In genomic region chr2:239114616-239115265, GRCh38 we compare ENCODE assay signal across 13 cellular contexts.
DNase-seq lines count a peak whose midpoint lies in the region; ATAC-seq and TF ChIP-seq lines count a peak whose summit lies in the region.
"Had no signal": no experiment of that assay in that cellular context is flagged by ENCODE, and none has a peak within 500 bp of the region (broad histone marks: within the 10 kb centered on the region; RNA-seq: fewer than 3 reads in every experiment).

No MANE protein-coding gene starts in this region.

- peaks cover 15% of the 10 kb centered on the region for H3K36me3 ChIP-seq in right atrium auricular region
- H3K36me3 ChIP-seq in lower lobe of right lung = peaks cover 30% of the 10 kb centered on the region

- H3K4me3 Mint-ChIP-seq in WTC11 = no peak overlapping the region

- H3K27ac ChIP-seq in right atrium auricular region (peak overlapping the region; percentile 10 to 43), lower lobe of right lung (peak overlapping the region; percentile 22)
- H3K27ac ChIP-seq: SJSA1 had no signal

- H3K9me3 ChIP-seq in right atrium auricular region = no peaks in the 10 kb centered on the region
- no peaks in the 10 kb centered on the region for H3K9me3 ChIP-seq in lower lobe of right lung
- H3K9me3 ChIP-seq: SJSA1 had no signal

- CTCF ChIA-PET in WTC11 (lab: Charles Lee) = interaction anchor here (1.0 kb wide), 1 partner anchor 94 kb away, joined by 3 read pairs; no protein-coding TSS in a partner anchor

- no peak overlapping the region for H3K27ac Mint-ChIP-seq in WTC11

- no peaks in the 10 kb centered on the region for H3K9me3 Mint-ChIP-seq in WTC11

- H3K27me3 ChIP-seq in right atrium auricular region (no peaks in the 10 kb centered on the region), lower lobe of right lung (ENCODE audit: low read depth) (no peaks in the 10 kb centered on the region)
- H3K27me3 ChIP-seq: SJSA1 had no signal

- ATAC-seq in left cardiac atrium (no peak), lower lobe of right lung (no peak), WTC11 (no peak), GM18907 (IDR thresholded peaks at IDR 0.05; ENCODE audit: unreplicated experiment) (no peak), HG03097 (IDR thresholded peaks at IDR 0.05; ENCODE audit: low FRiP score, unreplicated experiment) (no peak)

- no peak for DNase-seq in right atrium auricular region (ENCODE audit: low spot score)
- no peak for DNase-seq in left cardiac atrium
- peak; percentile 79 for DNase-seq in cerebellar cortex (ENCODE audit: low spot score)
- no peak for DNase-seq in lower lobe of right lung
- DNase-seq in WTC11 (ENCODE audit: low spot score) = no peak
- DNase-seq in retina = no peak
- DNase-seq: hippocampal formation, NCI-H2081 treated with DMSO at 0.1 percent for 48 hours had no signal

- POLR2A ChIA-PET in WTC11 (lab: Charles Lee) = no interaction called here

- no peak for TF ChIP-seq CTCF in right atrium auricular region (IDR thresholded peaks at IDR 0.05)
- TF ChIP-seq CTCF in lower lobe of right lung (IDR thresholded peaks at IDR 0.05) = no peak
- no peak for TF ChIP-seq CTCF in WTC11 (IDR thresholded peaks at IDR 0.05)

- H3K4me1 Mint-ChIP-seq in WTC11 = 0 out of 2 replicates have a peak, but pooled peaks cover 2% of the 10 kb centered on the region

- no peaks in the 10 kb centered on the region for H3K27me3 Mint-ChIP-seq in WTC11 (ENCODE audit: low read depth)

- intact Hi-C loops in left cardiac atrium (cut with DNase I) (no loop called here), lower lobe of right lung (cut with DNase I) (no loop called here)

- H3K4me3 ChIP-seq in right atrium auricular region (no peak overlapping the region), lower lobe of right lung (no peak overlapping the region)
- H3K4me3 ChIP-seq: lung, SJSA1, skin epidermis had no signal

- peaks cover 6% of the 10 kb centered on the region; the same call in 1 of the 2 replicates for H3K36me3 Mint-ChIP-seq in WTC11

- H3K4me1 ChIP-seq in right atrium auricular region = peaks cover 0 to 22% of the 10 kb centered on the region in 2 donors
- peaks cover 20% of the 10 kb centered on the region for H3K4me1 ChIP-seq in lower lobe of right lung

TF ChIP-seq in WTC11, 78 proteins besides CTCF, POLR2A, EP300 and RAD21:
- no peak for TF ChIP-seq GABPB1 (CRISPR knock-in tag; IDR thresholded peaks at IDR 0.05)
- no peak for TF ChIP-seq HMGA2 (CRISPR knock-in tag; IDR thresholded peaks at IDR 0.05)
- TF ChIP-seq NR3C1 (CRISPR knock-in tag; conservative IDR thresholded peaks at IDR 0.05; ENCODE audit: low read depth) = no peak
- no peak for TF ChIP-seq ZNF532 (CRISPR knock-in tag; IDR thresholded peaks at IDR 0.05; ENCODE audit: borderline replicate concordance)
- TF ChIP-seq MYBL2 (CRISPR knock-in tag; IDR thresholded peaks at IDR 0.05) = no peak
- TF ChIP-seq FOXP1 (CRISPR knock-in tag; IDR thresholded peaks at IDR 0.05; ENCODE audit: borderline replicate concordance) = no peak
- no peak for TF ChIP-seq NR2C2 (CRISPR knock-in tag; IDR thresholded peaks at IDR 0.05)
- TF ChIP-seq FOXJ3 (CRISPR knock-in tag; IDR thresholded peaks at IDR 0.05; ENCODE audit: borderline replicate concordance) = no peak
- TF ChIP-seq ZNF425 (CRISPR knock-in tag; conservative IDR thresholded peaks at IDR 0.05) = no peak
- no peak for TF ChIP-seq TCF7 (CRISPR knock-in tag; IDR thresholded peaks at IDR 0.05; ENCODE audit: low read depth)
- no peak for TF ChIP-seq NFYB (CRISPR knock-in tag; conservative IDR thresholded peaks at IDR 0.05; ENCODE audit: low read depth)
- no peak for TF ChIP-seq CREM (CRISPR knock-in tag; IDR thresholded peaks at IDR 0.05)
- TF ChIP-seq ZNF219 (CRISPR knock-in tag; IDR thresholded peaks at IDR 0.05; ENCODE audit: borderline replicate concordance) = no peak
- no peak for TF ChIP-seq SMAD3 (CRISPR knock-in tag; IDR thresholded peaks at IDR 0.05; ENCODE audit: borderline replicate concordance)
- TF ChIP-seq ZSCAN18 (CRISPR knock-in tag; IDR thresholded peaks at IDR 0.05) = no peak
- no peak for TF ChIP-seq ATF2 (CRISPR knock-in tag; IDR thresholded peaks at IDR 0.05; ENCODE audit: borderline replicate concordance, low read depth)
